11 cellular contexts compared by ENCODE assay signal in genomic region chr2:39264733-39265132, GRCh38. TPM values are rescaled to one million over a fixed set of nuclear protein-coding genes. Genes with fewer than 3 reads are reported as not detected.
DNase-seq lines count a peak whose midpoint lies in the region; ATAC-seq lines count a peak whose summit lies in the region.
"Had no signal": no experiment of that assay in that cellular context is flagged by ENCODE, and none has a peak within 500 bp of the region (broad histone marks: within the 10 kb centered on the region; RNA-seq: fewer than 3 reads in every experiment).

No MANE protein-coding gene starts in this region.

- H3K27ac ChIP-seq in mesendoderm (ENCODE audit: low read depth, low read length) = no peak overlapping the region

- no peak overlapping the region for H3K4ac ChIP-seq in mesendoderm (ENCODE audit: low read depth, low read length)

- H3K4me1 ChIP-seq in mesendoderm (ENCODE audit: control insufficient read depth, low read depth, low read length) = peaks cover 1% of the 10 kb centered on the region

- no peak overlapping the region for H2AK5ac ChIP-seq in mesendoderm (ENCODE audit: low read length)

- H3K23ac ChIP-seq in mesendoderm (ENCODE audit: low read length) = no peak overlapping the region

- H3K4me3 ChIP-seq in mesendoderm (ENCODE audit: low read length) = no peak overlapping the region

- no CpG with 5 or more reads among the region's 1 CpG for WGBS in mesendoderm (ENCODE audit: extremely low coverage, insufficient coverage, low lambda C conversion rate)

- no peaks in the 10 kb centered on the region for H3K79me1 ChIP-seq in mesendoderm (ENCODE audit: low read length)

- H4K5ac ChIP-seq in mesendoderm (ENCODE audit: low read length) = no peak overlapping the region

- ATAC-seq in GM18868 (IDR thresholded peaks at IDR 0.05; ENCODE audit: unreplicated experiment) (peak; percentile 63), GM21786 (IDR thresholded peaks at IDR 0.05; ENCODE audit: unreplicated experiment) (peak; percentile 60), HG03469 (IDR thresholded peaks at IDR 0.05; ENCODE audit: unreplicated experiment) (peak; percentile 46)

- H3K79me2 ChIP-seq in mesendoderm (ENCODE audit: control insufficient read depth, insufficient read depth, low read length) = no peaks in the 10 kb centered on the region

- no peak overlapping the region for H3K9ac ChIP-seq in mesendoderm (ENCODE audit: low read length)

- no peak overlapping the region for H2BK120ac ChIP-seq in mesendoderm (ENCODE audit: low read depth, low read length)

- H3K18ac ChIP-seq in mesendoderm (ENCODE audit: low read length) = no peak overlapping the region

- no peaks in the 10 kb centered on the region for H3K36me3 ChIP-seq in mesendoderm (ENCODE audit: control insufficient read depth, insufficient read depth, low read length)

- H3K27me3 ChIP-seq in mesendoderm (ENCODE audit: insufficient read depth, low read length, poor library complexity) = no peaks in the 10 kb centered on the region

- no peak overlapping the region for H4K8ac ChIP-seq in mesendoderm (ENCODE audit: low read depth, low read length)

- H3K4me2 ChIP-seq in mesendoderm (ENCODE audit: low read length) = no peak overlapping the region

- H3K56ac ChIP-seq in mesendoderm (ENCODE audit: low read length) = no peak overlapping the region

- DNase-seq in germinal center (ENCODE audit: low spot score) (peak; percentile 50), HK-2 (ENCODE audit: unreplicated experiment) (no peak), mesendoderm (no peak), NCI-H2081 (lab: John Stamatoyannopoulos, UW) (no peak), middle frontal gyrus (ENCODE audit: extremely low spot score, low spot score) (no peak)
- DNase-seq: activated T-cell treated with anti-CD3 and anti-CD28 coated beads, Interleukin-2, amount 50 U/mL, for 24 hours; islet precursor cell; substantia nigra had no signal

- no peak overlapping the region for H2BK15ac ChIP-seq in mesendoderm (replicated peaks; ENCODE audit: low read depth)

- no peak overlapping the region for H2BK5ac ChIP-seq in mesendoderm (ENCODE audit: low read length)

RNA-seq across cellular contexts. Expression of gene CDKL4, which starts 21.0 kb away (rescaled TPM):
- polyA plus RNA-seq in mesendoderm (2013, experiment 1 of 2) = 0.11 TPM
- polyA plus RNA-seq in mesendoderm (2013, experiment 2 of 2) = 0.07 TPM
